ENCODE assay signal across 13 cellular contexts in the genomic region with DNA sequence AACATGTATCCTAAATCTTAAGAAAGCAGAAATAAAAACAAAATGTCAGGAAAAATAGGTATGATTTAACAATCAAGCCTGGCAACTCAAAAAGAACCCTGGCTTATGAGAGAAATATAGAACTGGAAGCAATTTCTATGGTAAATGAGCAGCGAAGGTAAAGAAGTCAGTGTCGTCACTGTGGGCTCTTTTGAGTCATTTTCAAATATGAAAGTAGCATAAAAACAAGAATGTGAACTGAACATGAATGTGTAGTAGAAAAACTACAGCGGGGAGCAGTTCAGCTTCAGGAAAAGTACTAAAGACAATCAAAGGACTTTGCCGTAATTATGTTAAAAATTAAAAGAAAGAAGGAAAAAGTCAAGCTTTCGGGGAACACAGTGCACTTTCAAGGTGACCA. TPM values are rescaled to one million over a fixed set of nuclear protein-coding genes. Genes with fewer than 3 reads are reported as not detected.
A peak's percentile ranks its signal among the peaks of the same experiment; 100 is the strongest.
DNase-seq lines count a peak whose midpoint lies in the region; ATAC-seq, FAIRE-seq and TF ChIP-seq lines count a peak whose summit lies in the region.
"Had no signal": no experiment of that assay in that cellular context is flagged by ENCODE, and none has a peak within 500 bp of the region (broad histone marks: within the 10 kb centered on the region; RNA-seq: fewer than 3 reads in every experiment).

No MANE protein-coding gene starts in this region.

- no peaks in the 10 kb centered on the region for H4K20me1 ChIP-seq in HepG2 (ENCODE audit: insufficient read depth, low read length)

- in situ Hi-C loops in GM13977 (cut with MboI; ENCODE audit: low pct_unique_long_range_greater_than_20kb, low sequenced_read_pairs, unreplicated experiment), result no loop called here
- in situ Hi-C loops in HepG2 (cut with HindIII; ENCODE audit: extremely low pct_ligation_motif_present, low pct_unique_long_range_greater_than_20kb), result no loop called here

- H3K4me1 Mint-ChIP-seq in activated B cell treated with CpG ODN at 0.5 μM for 24 hours, result peaks cover 8% of the 10 kb centered on the region
- H3K4me1 Mint-ChIP-seq: neural crest cell had no signal

- H3K9me3 Mint-ChIP-seq in activated B cell treated with CpG ODN at 0.5 μM for 24 hours, result no peaks in the 10 kb centered on the region
- H3K9me3 Mint-ChIP-seq: neural crest cell had no signal

- DNase-seq in GM13977 (ENCODE audit: low spot score) (peak; percentile 57), GM19239 (ENCODE audit: insufficient read length, low spot score) (no peak), activated B cell treated with CpG ODN at 0.5 μM for 24 hours (no peak), DMS53 (lab: John Stamatoyannopoulos, UW) (no peak), substantia nigra (lab: John Stamatoyannopoulos, UW) (no peak), HepG2 (ENCODE audit: low spot score) (no peak), AG20443 (ENCODE audit: low spot score) (no peak)
- DNase-seq: activated effector memory CD4-positive, alpha-beta T cell treated with anti-CD3 and anti-CD28 coated beads, Interleukin-2, amount 50 U/mL, for 16 hours; foreskin melanocyte; Karpas-422; NCI-H2171 had no signal

- no peak overlapping the region for H2AFZ ChIP-seq in HepG2 (ENCODE audit: low read length)

- H3K4me1 ChIP-seq in HepG2 (ENCODE audit: insufficient read depth, low read length), result no peaks in the 10 kb centered on the region

- no peaks in the 10 kb centered on the region for H3K79me2 ChIP-seq in HepG2 (ENCODE audit: insufficient read depth, low read length)

- 74% methylated on average over 5 of the region's 5 CpGs for WGBS in HepG2 (ENCODE audit: low lambda C conversion rate)

- intact Hi-C loops in activated B cell treated with CpG ODN at 0.5 μM for 24 hours (cut with micrococcal nuclease) (no loop called here), HepG2 (cut with micrococcal nuclease; ENCODE audit: unreplicated experiment) (no loop called here)

- no peak for TF ChIP-seq RAD21 in HepG2 (CRISPR knock-in tag; IDR thresholded peaks at IDR 0.05)

- H3K27ac Mint-ChIP-seq in activated B cell treated with CpG ODN at 0.5 μM for 24 hours, result peak overlapping the region; percentile 42

- H3K9me3 ChIP-seq in HepG2 (ENCODE audit: low read length), result no peaks in the 10 kb centered on the region

- no peak overlapping the region for H3K9ac ChIP-seq in HepG2 (ENCODE audit: insufficient read depth, low read depth, low read length)

- no peak overlapping the region for H3K4me2 ChIP-seq in HepG2 (ENCODE audit: low read depth, low read length)

- H3K27me3 ChIP-seq in HepG2 (ENCODE audit: control insufficient read depth in 1 of 2, insufficient read depth in 2 of 2, low read length in 2 of 2), result no peaks in the 10 kb centered on the region

- H3K36me3 ChIP-seq in HepG2 (replicated peaks in 1 of 2; ENCODE audit: control insufficient read depth in 1 of 2, insufficient read depth in 2 of 2, low read length in 2 of 2), result peaks cover 9 to 66% of the 10 kb centered on the region in 2 experiments; a peak in 4 of 5 replicates

- TF ChIP-seq CTCF in GM13977 (IDR thresholded peaks at IDR 0.05; ENCODE audit: extremely low read depth, insufficient read depth, missing control alignments) (no peak), activated B cell treated with CpG ODN at 0.5 μM for 24 hours (IDR thresholded peaks at IDR 0.05) (no peak), HepG2 (CRISPR knock-in tag; IDR thresholded peaks at IDR 0.05) (no peak)

- FAIRE-seq in GM19239 (lab: Jason Lieb, UNC) (peak; percentile 68), HepG2 (lab: Jason Lieb, UNC) (no peak)

- POLR2A ChIA-PET in activated B cell treated with CpG ODN at 0.5 μM for 24 hours (lab: Charles Lee), result no interaction called here
- POLR2A ChIA-PET in HepG2 (lab: Yijun Ruan, JAX), result no interaction called here

- ATAC-seq in HG02870 (IDR thresholded peaks at IDR 0.05; ENCODE audit: unreplicated experiment) (peak; percentile 87), activated B cell treated with CpG ODN at 0.5 μM for 24 hours (ENCODE audit: low read depth) (no peak), HepG2 (no peak)

- CTCF ChIA-PET in activated B cell treated with CpG ODN at 0.5 μM for 24 hours (lab: Charles Lee) (no interaction called here), HepG2 (lab: Yijun Ruan, JAX; ENCODE audit: low intra/inter-chr PET ratio, low total read pairs) (no interaction called here)

- no peak for TF ChIP-seq POLR2A in HepG2 (IDR thresholded peaks at IDR 0.05; ENCODE audit: insufficient read depth in 1 of 2, low read depth in 2 of 2, low read length in 2 of 2)

- no peak overlapping the region for H3K27ac ChIP-seq in substantia nigra (ENCODE audit: low read depth, low read length, poor library complexity, severe bottlenecking)
- H3K27ac ChIP-seq in HepG2 (ENCODE audit: extremely low read length, insufficient read depth, low read length), result no peak overlapping the region

- H3K27me3 Mint-ChIP-seq in activated B cell treated with CpG ODN at 0.5 μM for 24 hours, result no peaks in the 10 kb centered on the region

- no peak overlapping the region for H3K4me3 ChIP-seq in HepG2 (replicated peaks in 1 of 3; ENCODE audit: insufficient read depth in 1 of 3, low read depth in 2 of 3, low read length in 3 of 3)

- H3K4me3 Mint-ChIP-seq in activated B cell treated with CpG ODN at 0.5 μM for 24 hours, result no peak overlapping the region
- H3K4me3 Mint-ChIP-seq: neural crest cell had no signal

- TF ChIP-seq EP300 in HepG2 (IDR thresholded peaks at IDR 0.05; ENCODE audit: low read depth in 2 of 2, low read length in 2 of 2), result no peak
- no peak for TF ChIP-seq EP300 in HepG2 (CRISPR knock-in tag; IDR thresholded peaks at IDR 0.05; ENCODE audit: borderline replicate concordance)

- H3K36me3 Mint-ChIP-seq in activated B cell treated with CpG ODN at 0.5 μM for 24 hours (ENCODE audit: low read depth), result peaks cover 82% of the 10 kb centered on the region

- no TSS peak for BruUV-seq in HepG2 (replicated peaks; lab: Mats Ljungman, UMichigan)

RNA-seq across cellular contexts. Expression of a gene that starts 17.5 kb away (rescaled TPM):
- total RNA-seq in activated B cell treated with CpG ODN at 0.5 μM for 24 hours (55.1 and 55.4 TPM in 2 replicates), HepG2 (2016; rRNA removed; fragmentation: Illumina TruSeq; extraction: Trizol) (19.3 and 32.1 TPM in 2 replicates)
- total RNA-seq in HepG2 (2016; cell fraction: cytosol; rRNA removed; fragmentation: Illumina TruSeq; extraction: Trizol; ENCODE audit: low read depth), result 3.2 and 3.8 TPM in 2 replicates
- total RNA-seq in HepG2 (2016; cell fraction: insoluble cytoplasmic fraction; rRNA removed; fragmentation: Illumina TruSeq; extraction: Trizol), result 22.5 and 34.8 TPM in 2 replicates
- 6.8 and 8.5 TPM in 2 replicates for total RNA-seq in HepG2 (2016; cell fraction: membrane; rRNA removed; fragmentation: Illumina TruSeq; extraction: Trizol)
- 46.5 and 54.1 TPM in 2 replicates for total RNA-seq in HepG2 (2016; cell fraction: nucleus; rRNA removed; fragmentation: Illumina TruSeq; extraction: Trizol)
- polyA plus RNA-seq in HepG2 (2011; rRNA removed), result 19.6 and 21.4 TPM in 2 replicates
- 7.4 and 8.9 TPM in 2 replicates for polyA plus RNA-seq in HepG2 (2011; cell fraction: cytosol; rRNA removed)
- 30.7 and 32.0 TPM in 2 replicates for polyA plus RNA-seq in HepG2 (2011; cell fraction: nucleus; rRNA removed)
- 10.8 and 12.4 TPM in 2 replicates for polyA plus RNA-seq in HepG2 (2012)
- polyA plus RNA-seq in HepG2 (2016; cell fraction: cytosol; fragmentation: Illumina TruSeq; extraction: Trizol; ENCODE audit: low read depth), result 1.7 and 1.8 TPM in 2 replicates
- 14.0 and 14.1 TPM in 2 replicates for polyA plus RNA-seq in HepG2 (2016; cell fraction: insoluble cytoplasmic fraction; fragmentation: Illumina TruSeq; extraction: Trizol; ENCODE audit: low read depth)
- 2.6 and 3.8 TPM in 2 replicates for polyA plus RNA-seq in HepG2 (2016; cell fraction: membrane; fragmentation: Illumina TruSeq; extraction: Trizol; ENCODE audit: low read depth)
- 79.8 and 79.9 TPM in 2 replicates for polyA plus RNA-seq in HepG2 (2016; cell fraction: nucleus; fragmentation: Illumina TruSeq; extraction: Trizol; ENCODE audit: insufficient read depth, low read depth)
- polyA minus RNA-seq in HepG2 (2011; rRNA and poly(A)+ RNA removed; ENCODE audit: low replicate concordance), result 28.9 and 136 TPM in 2 replicates
- 6.3 and 10.3 TPM in 2 replicates for polyA minus RNA-seq in HepG2 (2011; cell fraction: cytosol; rRNA and poly(A)+ RNA removed)
- polyA minus RNA-seq in HepG2 (2011; cell fraction: nucleus; rRNA and poly(A)+ RNA removed), result 49.8 and 65.3 TPM in 2 replicates

RNA-seq across cellular contexts. Expression of a gene that starts 21.2 kb away (rescaled TPM):
- total RNA-seq in activated B cell treated with CpG ODN at 0.5 μM for 24 hours (3.3 and 3.5 TPM in 2 replicates), HepG2 (2016; rRNA removed; fragmentation: Illumina TruSeq; extraction: Trizol) (3.2 and 7.3 TPM in 2 replicates)
- total RNA-seq in HepG2 (2016; cell fraction: cytosol; rRNA removed; fragmentation: Illumina TruSeq; extraction: Trizol; ENCODE audit: low read depth), result 2.0 and 2.5 TPM in 2 replicates
- total RNA-seq in HepG2 (2016; cell fraction: insoluble cytoplasmic fraction; rRNA removed; fragmentation: Illumina TruSeq; extraction: Trizol), result 2.4 and 7.8 TPM in 2 replicates
- 3.7 and 4.9 TPM in 2 replicates for total RNA-seq in HepG2 (2016; cell fraction: membrane; rRNA removed; fragmentation: Illumina TruSeq; extraction: Trizol)
- 8.7 and 10.7 TPM in 2 replicates for total RNA-seq in HepG2 (2016; cell fraction: nucleus; rRNA removed; fragmentation: Illumina TruSeq; extraction: Trizol)
- polyA plus RNA-seq in HepG2 (2011; rRNA removed), result 13.8 and 16.0 TPM in 2 replicates
- polyA plus RNA-seq in HepG2 (2011; cell fraction: cytosol; rRNA removed), result 8.3 and 8.8 TPM in 2 replicates
- 49.0 and 57.1 TPM in 2 replicates for polyA plus RNA-seq in HepG2 (2011; cell fraction: nucleus; rRNA removed)
- polyA plus RNA-seq in HepG2 (2012), result 6.3 and 10.4 TPM in 2 replicates
- polyA plus RNA-seq in HepG2 (2016; cell fraction: cytosol; fragmentation: Illumina TruSeq; extraction: Trizol; ENCODE audit: low read depth), result 1.9 and 2.6 TPM in 2 replicates
- polyA plus RNA-seq in HepG2 (2016; cell fraction: insoluble cytoplasmic fraction; fragmentation: Illumina TruSeq; extraction: Trizol; ENCODE audit: low read depth), result 3.4 and 3.6 TPM in 2 replicates
- polyA plus RNA-seq in HepG2 (2016; cell fraction: membrane; fragmentation: Illumina TruSeq; extraction: Trizol; ENCODE audit: low read depth), result 3.5 and 4.2 TPM in 2 replicates
- polyA plus RNA-seq in HepG2 (2016; cell fraction: nucleus; fragmentation: Illumina TruSeq; extraction: Trizol; ENCODE audit: insufficient read depth, low read depth), result 34.3 and 35.9 TPM in 2 replicates
- 11.5 and 19.4 TPM in 2 replicates for polyA minus RNA-seq in HepG2 (2011; rRNA and poly(A)+ RNA removed; ENCODE audit: low replicate concordance)
- polyA minus RNA-seq in HepG2 (2011; cell fraction: cytosol; rRNA and poly(A)+ RNA removed), result 2.8 and 4.9 TPM in 2 replicates
- 13.4 and 15.0 TPM in 2 replicates for polyA minus RNA-seq in HepG2 (2011; cell fraction: nucleus; rRNA and poly(A)+ RNA removed)

RNA-seq across cellular contexts. Expression of a gene that starts 31.2 kb away (rescaled TPM):
- total RNA-seq in activated B cell treated with CpG ODN at 0.5 μM for 24 hours, result 25.4 and 27.2 TPM in 2 replicates
- total RNA-seq in HepG2 (2016; rRNA removed; fragmentation: Illumina TruSeq; extraction: Trizol), result 0.42 and 0.91 TPM in 2 replicates
- 0.18 and 0.20 TPM in 2 replicates for total RNA-seq in HepG2 (2016; cell fraction: cytosol; rRNA removed; fragmentation: Illumina TruSeq; extraction: Trizol; ENCODE audit: low read depth)
- 0.55 and 0.93 TPM in 2 replicates for total RNA-seq in HepG2 (2016; cell fraction: insoluble cytoplasmic fraction; rRNA removed; fragmentation: Illumina TruSeq; extraction: Trizol)
- total RNA-seq in HepG2 (2016; cell fraction: membrane; rRNA removed; fragmentation: Illumina TruSeq; extraction: Trizol), result 0.69 and 0.74 TPM in 2 replicates
- 0.31 and 0.81 TPM in 2 replicates for total RNA-seq in HepG2 (2016; cell fraction: nucleus; rRNA removed; fragmentation: Illumina TruSeq; extraction: Trizol)
- polyA plus RNA-seq in HepG2 (2011; rRNA removed), result 1.5 and 1.8 TPM in 2 replicates
- 1.5 and 3.9 TPM in 2 replicates for polyA plus RNA-seq in HepG2 (2011; cell fraction: cytosol; rRNA removed)
- polyA plus RNA-seq in HepG2 (2011; cell fraction: nucleus; rRNA removed), result 3.8 and 4.4 TPM in 2 replicates
- 0.38 and 0.64 TPM in 2 replicates for polyA plus RNA-seq in HepG2 (2012)
- 0.08 and 0.19 TPM in 2 replicates for polyA plus RNA-seq in HepG2 (2016; cell fraction: cytosol; fragmentation: Illumina TruSeq; extraction: Trizol; ENCODE audit: low read depth)
- 0.67 and 0.83 TPM in 2 replicates for polyA plus RNA-seq in HepG2 (2016; cell fraction: insoluble cytoplasmic fraction; fragmentation: Illumina TruSeq; extraction: Trizol; ENCODE audit: low read depth)
- 0.63 and 0.93 TPM in 2 replicates for polyA plus RNA-seq in HepG2 (2016; cell fraction: membrane; fragmentation: Illumina TruSeq; extraction: Trizol; ENCODE audit: low read depth)
- polyA plus RNA-seq in HepG2 (2016; cell fraction: nucleus; fragmentation: Illumina TruSeq; extraction: Trizol; ENCODE audit: insufficient read depth, low read depth), result 1.1 and 1.2 TPM in 2 replicates
- 1.5 and 4.9 TPM in 2 replicates for polyA minus RNA-seq in HepG2 (2011; rRNA and poly(A)+ RNA removed; ENCODE audit: low replicate concordance)
- polyA minus RNA-seq in HepG2 (2011; cell fraction: cytosol; rRNA and poly(A)+ RNA removed), result 1.5 and 1.8 TPM in 2 replicates
- polyA minus RNA-seq in HepG2 (2011; cell fraction: nucleus; rRNA and poly(A)+ RNA removed), result 0.99 and 1.4 TPM in 2 replicates

Comparison
In these comparisons a context has a peak if more than half of its experiments do, and no peak if none do; other contexts are left out.
1. RNA of a gene that starts 31.2 kb away (total RNA-seq): 25.4 to 27.2 TPM in activated B cell treated with CpG ODN at 0.5 μM for 24 hours; 0.18 to 0.93 TPM in HepG2; every median in the first group is over 10 times any median in the second.